18 cellular contexts compared by ENCODE assay signal in genomic region chr5:103446813-103447212, GRCh38.
DNase-seq lines count a peak whose midpoint lies in the region; ATAC-seq, FAIRE-seq and TF ChIP-seq lines count a peak whose summit lies in the region.
"Had no signal": no experiment of that assay in that cellular context is flagged by ENCODE, and none has a peak within 500 bp of the region (broad histone marks: within the 10 kb centered on the region; RNA-seq: fewer than 3 reads in every experiment).

No MANE protein-coding gene starts in this region.

- no peak overlapping the region for H4K5ac ChIP-seq in IMR-90 (ENCODE audit: low read depth, low read length)

- no peak for FAIRE-seq in bronchial epithelial cell (lab: Jason Lieb, UNC)
- FAIRE-seq: K562, RCC 7860 had no signal

- H2AFZ ChIP-seq in IMR-90 (replicated peaks; ENCODE audit: low read length, poor library complexity) (no peak overlapping the region), osteoblast (ENCODE audit: low read length) (peak overlapping the region; percentile 28)

- POLR2A ChIA-PET in IMR-90 (lab: Charles Lee; ENCODE audit: unreplicated experiment), result no interaction called here

- ATAC-seq in IMR-90 (ENCODE audit: low read depth) (no peak), GM18520 (IDR thresholded peaks at IDR 0.05; ENCODE audit: unreplicated experiment) (no peak)
- ATAC-seq: K562 had no signal

- H4K20me1 ChIP-seq in IMR-90 (ENCODE audit: insufficient read depth, low read length) (no peaks in the 10 kb centered on the region), osteoblast (ENCODE audit: insufficient read depth, low read length) (no peaks in the 10 kb centered on the region)

- no peaks in the 10 kb centered on the region for H3K79me2 ChIP-seq in osteoblast (ENCODE audit: insufficient read depth, low read length)

- no peak overlapping the region for H3K4me3 ChIP-seq in IMR-90 (ENCODE audit: insufficient read depth, low read depth, low read length)
- no peak overlapping the region for H3K4me3 ChIP-seq in bronchial epithelial cell (ENCODE audit: low read depth, low read length)
- H3K4me3 ChIP-seq in osteoblast (ENCODE audit: insufficient read depth, low read length), result no peak overlapping the region
- H3K4me3 ChIP-seq in tibial nerve, result no peak overlapping the region
- H3K4me3 ChIP-seq: K562 had no signal

- H2BK15ac ChIP-seq in IMR-90 (ENCODE audit: low read depth, low read length), result no peak overlapping the region

- H3K36me3 ChIP-seq in IMR-90 (ENCODE audit: control insufficient read depth, insufficient read depth, low read length) (no peaks in the 10 kb centered on the region), bronchial epithelial cell (ENCODE audit: control insufficient read depth, insufficient read depth, low read length) (no peaks in the 10 kb centered on the region), osteoblast (ENCODE audit: insufficient read depth, low read length) (no peaks in the 10 kb centered on the region), tibial nerve (no peaks in the 10 kb centered on the region)
- H3K36me3 ChIP-seq: BE2C had no signal

- DNase-seq in EL, result peak; percentile 73
- peak; percentile 61 for DNase-seq in IMR-90
- DNase-seq in bronchial epithelial cell (ENCODE audit: low read depth), result peak; percentile 20
- no peak for DNase-seq in osteoblast (ENCODE audit: insufficient read length, low spot score, missing footprints)
- no peak for DNase-seq in stimulated activated naive CD4-positive, alpha-beta T cell (lab: John Stamatoyannopoulos, UW)
- no peak for DNase-seq in inferior parietal cortex (ENCODE audit: extremely low spot score)
- no peak for DNase-seq in tibial nerve (ENCODE audit: low spot score in 2 of 2)
- DNase-seq: BE2C; CD4-positive, alpha-beta memory T cell; DND-41; H9; NCI-H1092; NCI-H1694; NCI-H2107; SHP77 treated with DMSO at 0.1 percent for 48 hours had no signal

- H3K27me3 ChIP-seq in IMR-90 (ENCODE audit: control insufficient read depth, insufficient read depth, low read length) (no peaks in the 10 kb centered on the region), bronchial epithelial cell (ENCODE audit: control insufficient read depth, insufficient read depth, low read length) (no peaks in the 10 kb centered on the region), osteoblast (ENCODE audit: insufficient read depth, low read length) (no peaks in the 10 kb centered on the region), tibial nerve (no peaks in the 10 kb centered on the region)
- H3K27me3 ChIP-seq: BE2C had no signal

- BruUV-seq in IMR-90 (replicated peaks; lab: Mats Ljungman, UMichigan), result no TSS peak

- TF ChIP-seq POLR2A in IMR-90 (IDR thresholded peaks at IDR 0.05; ENCODE audit: low read depth, low read length) (no peak), tibial nerve (IDR thresholded peaks at IDR 0.05) (no peak)

- CTCF ChIA-PET in IMR-90 (lab: Yijun Ruan, JAX), result interaction anchor here (0.7 kb wide), 1 partner anchor 492 kb away, joined by 3 read pairs; no protein-coding TSS in a partner anchor

- in situ Hi-C loops in IMR-90 (cut with MboI; ENCODE audit: low sequenced_read_pairs), result no loop called here

- H3K4me2 ChIP-seq in IMR-90 (ENCODE audit: low read depth, low read length) (no peak overlapping the region; the same call in 1 of the 2 replicates), osteoblast (ENCODE audit: insufficient read depth, low read length) (no peak overlapping the region)

- H3K23ac ChIP-seq in IMR-90 (ENCODE audit: low read depth, low read length), result no peak overlapping the region

- no peak overlapping the region for H2AK5ac ChIP-seq in IMR-90 (ENCODE audit: low read depth, low read length)

- dilution Hi-C loops in IMR-90 (cut with HindIII; ENCODE audit: low sequenced_read_pairs, unreplicated experiment), result no loop called here

- H2AK9ac ChIP-seq in IMR-90 (replicated peaks; ENCODE audit: low read depth, low read length, poor library complexity), result no peak overlapping the region

- no peak overlapping the region for H4K91ac ChIP-seq in IMR-90 (ENCODE audit: insufficient read depth, low read depth, low read length)

- no peaks in the 10 kb centered on the region for H3K9me3 ChIP-seq in IMR-90 (ENCODE audit: control insufficient read depth, insufficient read depth, low read length)
- H3K9me3 ChIP-seq in osteoblast (ENCODE audit: low read depth, low read length), result no peaks in the 10 kb centered on the region
- peaks cover 0 to 4% (median 0%) of the 10 kb centered on the region in 4 donors for H3K9me3 ChIP-seq in tibial nerve
- H3K9me3 ChIP-seq: BE2C had no signal

- H3K27ac ChIP-seq in IMR-90 (ENCODE audit: insufficient read depth, low read length) (no peak overlapping the region), osteoblast (ENCODE audit: low read depth, low read length) (peak overlapping the region; percentile 8), tibial nerve (no peak overlapping the region)

- no peak overlapping the region for H3K56ac ChIP-seq in IMR-90 (ENCODE audit: extremely low read depth, insufficient read depth, low read length)

- no peak overlapping the region; the same call in 1 of the 2 replicates for H3K18ac ChIP-seq in IMR-90 (ENCODE audit: low read depth, low read length)

- 0 out of 2 replicates have a peak overlapping the region, but pooled peaks have one; percentile 4 for H3K14ac ChIP-seq in IMR-90 (replicated peaks; ENCODE audit: low read depth, low read length)

- H2BK120ac ChIP-seq in IMR-90 (ENCODE audit: low read depth, low read length), result no peak overlapping the region

- TF ChIP-seq CTCF in IMR-90 (conservative IDR thresholded peaks at IDR 0.05; ENCODE audit: low read depth, low read length) (no peak), bronchial epithelial cell (IDR thresholded peaks at IDR 0.05; ENCODE audit: insufficient read depth, low read length, severe bottlenecking) (no peak), osteoblast (IDR thresholded peaks at IDR 0.05; ENCODE audit: extremely low read depth, low read depth, low read length) (no peak), tibial nerve (IDR thresholded peaks at IDR 0.05) (no peak)

- no peak overlapping the region for H2BK5ac ChIP-seq in IMR-90 (ENCODE audit: low read depth, low read length, poor library complexity, severe bottlenecking)

- H3K9ac ChIP-seq in IMR-90 (ENCODE audit: low read depth, low read length), result no peak overlapping the region

- H3K4me1 ChIP-seq in IMR-90 (ENCODE audit: control insufficient read depth, insufficient read depth, low read length) (peaks cover 8% of the 10 kb centered on the region), osteoblast (ENCODE audit: insufficient read depth, low read length) (peaks cover 45% of the 10 kb centered on the region), tibial nerve (peaks cover 0 to 3% (median 0%) of the 10 kb centered on the region in 4 donors)

- no CpG with 5 or more reads among the region's 3 CpGs for WGBS in IMR-90 (ENCODE audit: extremely low coverage in 2 of 2, insufficient read length in 1 of 2), 2 experiments
- WGBS in tibial nerve, 2 donors, result 37 to 49% methylated on average over 3 of the region's 3 CpGs

- no peak overlapping the region for H4K8ac ChIP-seq in IMR-90 (ENCODE audit: low read depth in 2 of 2, low read length in 2 of 2)

- TF ChIP-seq RAD21 in IMR-90 (IDR thresholded peaks at IDR 0.05; ENCODE audit: low read length), result no peak

- intact Hi-C loops in IMR-90 (cut with micrococcal nuclease), result no loop called here

- no peaks in the 10 kb centered on the region for H3K79me1 ChIP-seq in IMR-90 (ENCODE audit: low read depth in 1 of 2, low read length in 2 of 2)

- TF ChIP-seq EP300 in tibial nerve (IDR thresholded peaks at IDR 0.05), result no peak

- H2BK20ac ChIP-seq in IMR-90 (ENCODE audit: low read depth, low read length), result no peak overlapping the region

- no peak overlapping the region; the same call in 1 of the 2 replicates for H3K4ac ChIP-seq in IMR-90 (ENCODE audit: low read depth, low read length)

- H3K9me1 ChIP-seq in IMR-90 (ENCODE audit: insufficient read depth, low read length), result peaks cover 5% of the 10 kb centered on the region

TF ChIP-seq in IMR-90, 13 proteins besides CTCF, POLR2A, EP300 and RAD21:
- TF ChIP-seq SMC3 (IDR thresholded peaks at IDR 0.05; ENCODE audit: low read depth, low read length) (no peak), NFE2L2 (IDR thresholded peaks at IDR 0.05; ENCODE audit: low read depth, low read length) (no peak), BHLHE40 (IDR thresholded peaks at IDR 0.05; ENCODE audit: low read depth, low read length) (no peak), USF2 (IDR thresholded peaks at IDR 0.05; ENCODE audit: low read depth, low read length) (no peak), MXI1 (IDR thresholded peaks at IDR 0.05; ENCODE audit: borderline replicate concordance, low read depth, low read length) (no peak), CEBPB (IDR thresholded peaks at IDR 0.05; ENCODE audit: low read depth, low read length) (no peak), FOS (IDR thresholded peaks at IDR 0.05; ENCODE audit: low read depth, low read length) (no peak)

Comparison
In these comparisons a context has a peak if more than half of its experiments do, and no peak if none do; other contexts are left out.
1. DNase-seq: peak in EL (single experiment), IMR-90 (single experiment) and bronchial epithelial cell (single experiment); none in osteoblast (single experiment), stimulated activated naive CD4-positive, alpha-beta T cell (0 of 6), inferior parietal cortex (single experiment) and tibial nerve (0 of 2).